In genomic region chr6:11460001-11460668, GRCh38 we compare ENCODE assay signal across 8 cellular contexts.
DNase-seq lines count a peak whose midpoint lies in the region; ATAC-seq, FAIRE-seq and TF ChIP-seq lines count a peak whose summit lies in the region.

No MANE protein-coding gene starts in this region.

- H3K4me2 ChIP-seq in K562 (ENCODE audit: insufficient read depth, low read length): no peak overlapping the region

- peak overlapping the region in 2 of 4 donors; percentile 3 to 45 for H3K4me3 Mint-ChIP-seq in CD4-positive, CD25-positive, alpha-beta regulatory T cell

- DNase-seq in CD4-positive, CD25-positive, alpha-beta regulatory T cell: peak in 1 of 3 donors; percentile 28
- DNase-seq in HT1080 (ENCODE audit: low read depth) (peak; percentile 44), K562 (ENCODE audit: extremely low read depth in 1 of 4, low spot score in 3 of 4) (no peak), thyroid gland (no peak), vagina (ENCODE audit: extremely low spot score in 2 of 2) (no peak), DMS 273 (lab: John Stamatoyannopoulos, UW; ENCODE audit: unreplicated experiment) (no peak), foreskin melanocyte (no peak)

- intact Hi-C loops in K562 (cut with micrococcal nuclease): no loop called here
- intact Hi-C loops in thyroid gland (cut with DNase I): no loop called here
- intact Hi-C loops in vagina (cut with DNase I): no loop called here

- POLR2A ChIA-PET in K562 (lab: Yijun Ruan, JAX): interaction anchor here (0.6 to 0.8 kb wide), 4 partner anchors 9 to 679 kb away, joined by 3 read pairs; no protein-coding TSS in a partner anchor

- no peak overlapping the region for H3K9ac ChIP-seq in K562 (ENCODE audit: insufficient read depth in 1 of 2, low read depth in 2 of 2, low read length in 2 of 2)

- H3K4me1 Mint-ChIP-seq in CD4-positive, CD25-positive, alpha-beta regulatory T cell: peaks cover 22 to 33% (median 24%) of the 10 kb centered on the region in 4 donors

- CTCF ChIA-PET in K562 (lab: Yijun Ruan, JAX; ENCODE audit: low intra/inter-chr PET ratio): interaction anchor here (1.3 kb wide), 1 partner anchor 316 kb away, joined by 5 read pairs; no protein-coding TSS in a partner anchor

- no peaks in the 10 kb centered on the region for H3K27me3 ChIP-seq in CD4-positive, CD25-positive, alpha-beta regulatory T cell (ENCODE audit: control insufficient read depth, insufficient read depth, low read length)
- H3K27me3 ChIP-seq in K562 (ENCODE audit: control insufficient read depth in 2 of 2, insufficient read depth in 2 of 2, low read length in 2 of 2): no peaks in the 10 kb centered on the region
- H3K27me3 ChIP-seq in thyroid gland: no peaks in the 10 kb centered on the region
- no peaks in the 10 kb centered on the region for H3K27me3 ChIP-seq in vagina

- 2% methylated on average over 4 of the region's 4 CpGs for WGBS in K562 (ENCODE audit: insufficient coverage, low coverage, missing lambda C conversion rate)
- WGBS in thyroid gland, 2 donors: 96 to 97% methylated on average over 4 of the region's 4 CpGs

- TF ChIP-seq EP300 in K562 (IDR thresholded peaks at IDR 0.05; ENCODE audit: low read length): no peak

- BruUV-seq in K562 (replicated peaks; lab: Mats Ljungman, UMichigan): no TSS peak

- H3K27me3 Mint-ChIP-seq in CD4-positive, CD25-positive, alpha-beta regulatory T cell: no peaks in the 10 kb centered on the region

- peak; percentile 39 to 80; a peak in 3 of 4 replicates for TF ChIP-seq RAD21 in K562 (CRISPR knock-in tag; conservative IDR thresholded peaks at IDR 0.05 in 1 of 2, IDR thresholded peaks at IDR 0.05 in 1 of 2)

- no peak for FAIRE-seq in K562 (lab: Jason Lieb, UNC)

- ATAC-seq in CD4-positive, CD25-positive, alpha-beta regulatory T cell (ENCODE audit: low read depth in 2 of 2): peak; percentile 19 to 38
- ATAC-seq in GM19324 (IDR thresholded peaks at IDR 0.05; ENCODE audit: low FRiP score, unreplicated experiment): peak; percentile 33
- ATAC-seq in K562: peak; percentile 42; the same call in 2 of the 3 replicates

- H3K27ac ChIP-seq in CD4-positive, CD25-positive, alpha-beta regulatory T cell (ENCODE audit: insufficient read depth, low read length, poor library complexity, severe bottlenecking): peak overlapping the region; percentile 47
- H3K27ac ChIP-seq in K562 (ENCODE audit: extremely low read depth, low read depth, low read length) (no peak overlapping the region), thyroid gland (peak overlapping the region; percentile 48 to 85 (median 77)), vagina (no peak overlapping the region)

- H2AFZ ChIP-seq in K562 (ENCODE audit: low read depth, low read length): no peak overlapping the region

- TF ChIP-seq POLR2A in K562 (conservative IDR thresholded peaks at IDR 0.05) (no peak), thyroid gland (IDR thresholded peaks at IDR 0.05) (no peak), vagina (IDR thresholded peaks at IDR 0.05) (no peak)

- peak overlapping the region; percentile 33 for H3K4me3 ChIP-seq in CD4-positive, CD25-positive, alpha-beta regulatory T cell (ENCODE audit: low read depth, low read length)
- no peak overlapping the region for H3K4me3 ChIP-seq in K562
- no peak overlapping the region for H3K4me3 ChIP-seq in thyroid gland (replicated peaks in 1 of 3)
- no peak overlapping the region for H3K4me3 ChIP-seq in vagina

- in situ Hi-C loops in K562 (cut with MboI): no loop called here

- H3K36me3 ChIP-seq in CD4-positive, CD25-positive, alpha-beta regulatory T cell (ENCODE audit: control insufficient read depth, insufficient read depth, low read length): no peaks in the 10 kb centered on the region
- H3K36me3 ChIP-seq in K562 (ENCODE audit: control insufficient read depth, insufficient read depth, low read length) (no peaks in the 10 kb centered on the region), thyroid gland (no peaks in the 10 kb centered on the region), vagina (no peaks in the 10 kb centered on the region)

- peaks cover 21% of the 10 kb centered on the region for H3K4me1 ChIP-seq in CD4-positive, CD25-positive, alpha-beta regulatory T cell (ENCODE audit: control insufficient read depth, insufficient read depth, low read length, poor library complexity, severe bottlenecking)
- H3K4me1 ChIP-seq in K562 (replicated peaks in 1 of 2; ENCODE audit: control insufficient read depth in 2 of 2, insufficient read depth in 2 of 2, low read length in 2 of 2) (no peaks in the 10 kb centered on the region; a peak in 1 of 5 replicates), thyroid gland (peaks cover 26 to 29% of the 10 kb centered on the region in 2 donors), vagina (no peaks in the 10 kb centered on the region)

- H3K27ac Mint-ChIP-seq in CD4-positive, CD25-positive, alpha-beta regulatory T cell: peak overlapping the region; percentile 6 to 74 (median 27)

- H3K79me2 ChIP-seq in K562 (ENCODE audit: control insufficient read depth, insufficient read depth, low read length): no peaks in the 10 kb centered on the region

- H4K20me1 ChIP-seq in K562 (replicated peaks; ENCODE audit: control insufficient read depth, insufficient read depth, low read length): no peaks in the 10 kb centered on the region; the same call in 1 of the 2 replicates

- no peaks in the 10 kb centered on the region for H3K9me3 ChIP-seq in CD4-positive, CD25-positive, alpha-beta regulatory T cell (ENCODE audit: control insufficient read depth in 2 of 2, low read length in 2 of 2)
- no peaks in the 10 kb centered on the region for H3K9me3 ChIP-seq in K562 (replicated peaks; ENCODE audit: control insufficient read depth, insufficient read depth, low read depth, low read length)
- H3K9me3 ChIP-seq in thyroid gland: no peaks in the 10 kb centered on the region
- H3K9me3 ChIP-seq in vagina: no peaks in the 10 kb centered on the region

- TF ChIP-seq CTCF in K562 (IDR thresholded peaks at IDR 0.05 in 2 of 3, conservative IDR thresholded peaks at IDR 0.05 in 1 of 3; ENCODE audit: insufficient read depth in 2 of 3, low read depth in 1 of 3, low read length in 3 of 3) (peak in 2 of 3 experiments; percentile 14 to 23; a peak in 2 of 6 replicates), thyroid gland (IDR thresholded peaks at IDR 0.05) (peak in 1 of 6 experiments; percentile 24), vagina (IDR thresholded peaks at IDR 0.05) (no peak)

- no peaks in the 10 kb centered on the region for H3K36me3 Mint-ChIP-seq in CD4-positive, CD25-positive, alpha-beta regulatory T cell

- peaks cover 0 to 3% (median 0%) of the 10 kb centered on the region in 7 donors for H3K9me3 Mint-ChIP-seq in CD4-positive, CD25-positive, alpha-beta regulatory T cell

- no peaks in the 10 kb centered on the region for H3K9me1 ChIP-seq in K562 (ENCODE audit: control insufficient read depth, insufficient read depth, low read length)

TF ChIP-seq in K562, 482 proteins besides CTCF, POLR2A, EP300 and RAD21 (continues in another document):
- TF ChIP-seq GTF3C2 (IDR thresholded peaks at IDR 0.05; ENCODE audit: borderline replicate concordance, extremely low read depth, insufficient read length) (no peak), CHD1 (IDR thresholded peaks at IDR 0.05; ENCODE audit: low read length) (no peak), KDM2B (CRISPR knock-in tag; IDR thresholded peaks at IDR 0.05) (no peak), ETV1 (tag; conservative IDR thresholded peaks at IDR 0.05; ENCODE audit: low read depth) (no peak), HNRNPUL1 (IDR thresholded peaks at IDR 0.05; ENCODE audit: low read length) (no peak), ZNF212 (CRISPR knock-in tag; IDR thresholded peaks at IDR 0.05) (no peak), TSHZ1 (CRISPR knock-in tag; IDR thresholded peaks at IDR 0.05) (no peak)

Comparison
In these comparisons a context has a peak if more than half of its experiments do, and no peak if none do; other contexts are left out.
1. H3K27ac ChIP-seq: peak in CD4-positive, CD25-positive, alpha-beta regulatory T cell (single experiment) and thyroid gland (3 of 3); none in K562 (single experiment) and vagina (single experiment).
2. CTCF ChIP-seq: peak in K562 (2 of 3); none in vagina (0 of 3).
3. Peak in every context shown above with its lines, with median percentiles within 50 percentile points of each other: ATAC-seq.